Comparison of ENCODE assay signal across 11 cellular contexts in genomic region chr3:44000586-44000985, GRCh38.
DNase-seq lines count a peak whose midpoint lies in the region; FAIRE-seq and TF ChIP-seq lines count a peak whose summit lies in the region.
"Had no signal": no experiment of that assay in that cellular context is flagged by ENCODE, and none has a peak within 500 bp of the region (broad histone marks: within the 10 kb centered on the region; RNA-seq: fewer than 3 reads in every experiment).

No MANE protein-coding gene starts in this region.

- 39 to 74% (median 61%) methylated on average over 3 of the region's 3 CpGs for WGBS in small intestine, 3 donors

- peak overlapping the region; percentile 32 for H3K4me3 ChIP-seq in GM06990 (replicated peaks; ENCODE audit: low read depth, low read length)
- no peak overlapping the region for H3K4me3 ChIP-seq in MG63
- H3K4me3 ChIP-seq in epithelial cell of esophagus (ENCODE audit: low read length), result no peak overlapping the region
- H3K4me3 ChIP-seq in small intestine (ENCODE audit: low read depth in 1 of 2, low read length in 2 of 2), result no peak overlapping the region

- no peak for FAIRE-seq in small intestine (lab: Jason Lieb, UNC)
- no peak for FAIRE-seq in GM19239 (lab: Jason Lieb, UNC)

- H3K9me3 ChIP-seq in MG63, result no peaks in the 10 kb centered on the region
- H3K9me3 ChIP-seq in small intestine (ENCODE audit: control insufficient read depth, low read depth), result no peaks in the 10 kb centered on the region
- H3K9me3 ChIP-seq: spleen had no signal

- DNase-seq in GM06990 (ENCODE audit: extremely low read depth, insufficient read length), result no peak
- DNase-seq in MG63, result peak; percentile 25
- DNase-seq in epithelial cell of esophagus (ENCODE audit: low read depth), result peak; percentile 48
- peak; percentile 59 for DNase-seq in small intestine
- DNase-seq in germinal center (ENCODE audit: low spot score), result no peak
- DNase-seq in KBM-7, result no peak
- DNase-seq in GM19239 (ENCODE audit: insufficient read length, low spot score), result no peak
- DNase-seq: DND-41; effector CD4-positive, alpha-beta T cell; NCI-H1436 treated with DMSO at 0.1 percent for 48 hours; spleen had no signal

- no peak for TF ChIP-seq CTCF in GM06990 (IDR thresholded peaks at IDR 0.05; ENCODE audit: insufficient read depth, low read length, poor library complexity, severe bottlenecking)
- no peak for TF ChIP-seq CTCF in epithelial cell of esophagus (IDR thresholded peaks at IDR 0.05; ENCODE audit: insufficient read depth, low read depth, low read length, missing control alignments)

- peaks cover 2% of the 10 kb centered on the region; the same call in 1 of the 2 replicates for H3K27me3 ChIP-seq in GM06990 (replicated peaks; ENCODE audit: control insufficient read depth, insufficient read depth, low read length)
- H3K27me3 ChIP-seq in MG63, result peaks cover 42% of the 10 kb centered on the region
- peaks cover 15 to 42% of the 10 kb centered on the region in 2 donors for H3K27me3 ChIP-seq in small intestine (ENCODE audit: control insufficient read depth in 2 of 2, insufficient read depth in 2 of 2, low read length in 2 of 2)

- H3K36me3 ChIP-seq in GM06990 (ENCODE audit: control insufficient read depth, insufficient read depth, low read length), result no peaks in the 10 kb centered on the region
- H3K36me3 ChIP-seq in MG63, result no peaks in the 10 kb centered on the region
- no peaks in the 10 kb centered on the region for H3K36me3 ChIP-seq in small intestine (ENCODE audit: control insufficient read depth in 2 of 2, insufficient read depth in 2 of 2, low read length in 2 of 2)
- H3K36me3 ChIP-seq: spleen had no signal

- H3K27ac ChIP-seq in small intestine (ENCODE audit: low read depth in 1 of 2, low read length in 1 of 2), result no peak overlapping the region
- H3K27ac ChIP-seq: spleen had no signal

- H3K4me1 ChIP-seq in small intestine (ENCODE audit: control insufficient read depth in 2 of 2, insufficient read depth in 1 of 2, low read depth in 1 of 2, low read length in 1 of 2), result peaks cover 0 to 12% of the 10 kb centered on the region in 2 donors

- in situ Hi-C loops in KBM-7 (cut with MboI; ENCODE audit: low pct_unique_long_range_greater_than_20kb, low sequenced_read_pairs), result no loop called here

Comparison
In these comparisons a context has a peak if more than half of its experiments do, and no peak if none do; other contexts are left out.
1. DNase-seq: peak in MG63 (single experiment), epithelial cell of esophagus (single experiment) and small intestine (single experiment); none in GM06990 (single experiment), germinal center (single experiment), KBM-7 (single experiment) and GM19239 (single experiment).